In the genomic region with DNA sequence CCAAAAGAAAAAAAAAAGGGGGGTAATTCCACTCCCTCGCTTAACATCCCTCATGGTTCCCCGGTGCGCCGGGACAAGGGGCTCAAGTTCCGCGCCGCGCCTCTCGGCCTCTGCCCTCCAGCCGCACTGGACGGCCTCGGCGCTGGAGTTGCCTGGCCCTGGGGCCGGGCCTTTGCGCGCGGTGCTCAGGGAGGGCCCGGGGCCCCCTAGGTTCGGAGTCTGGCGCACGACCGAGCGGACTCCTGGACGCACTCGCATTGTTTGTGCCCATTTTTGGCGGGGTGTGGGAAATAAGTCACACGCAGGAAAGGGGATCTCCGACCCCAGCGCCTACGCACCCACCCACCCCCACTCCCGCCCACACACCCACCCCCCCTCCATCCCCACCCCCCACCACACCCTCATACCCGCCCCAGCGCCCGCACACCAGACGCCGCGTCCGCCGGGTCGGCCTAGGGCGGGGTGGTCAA, we compare ENCODE assay signal across 8 cellular contexts. TPM values are rescaled to one million over a fixed set of nuclear protein-coding genes. Genes with fewer than 3 reads are reported as not detected.
DNase-seq lines count a peak whose midpoint lies in the region; ATAC-seq, FAIRE-seq and TF ChIP-seq lines count a peak whose summit lies in the region.

No MANE protein-coding gene starts in this region.

- no peaks in the 10 kb centered on the region for H3K27me3 ChIP-seq in CD4-positive, alpha-beta memory T cell (ENCODE audit: insufficient read depth, low read length)
- no peaks in the 10 kb centered on the region for H3K27me3 ChIP-seq in effector memory CD4-positive, alpha-beta T cell (replicated peaks; ENCODE audit: control insufficient read depth, insufficient read depth, low read length, poor library complexity, severe bottlenecking)
- H3K27me3 ChIP-seq in aorta (ENCODE audit: control insufficient read depth in 1 of 2, insufficient read depth in 2 of 2, low read length in 1 of 2) = no peaks in the 10 kb centered on the region

- FAIRE-seq in GM19239 (lab: Jason Lieb, UNC) = no peak

- 0 to 1% methylated on average over 29 to 41 of the region's 41 CpGs for WGBS in aorta, 2 donors

- peak; percentile 27 for ATAC-seq in HG03342 (IDR thresholded peaks at IDR 0.05; ENCODE audit: unreplicated experiment)
- peak; percentile 46 to 60 (median 52) for ATAC-seq in T-cell (replicated peaks in 1 of 4)
- ATAC-seq in mucosa of descending colon = peak; percentile 69
- ATAC-seq in aorta (ENCODE audit: low FRiP score) = peak; percentile 78

- peaks cover 21 to 44% (median 33%) of the 10 kb centered on the region in 4 donors for H3K4me1 Mint-ChIP-seq in CD4-positive, alpha-beta memory T cell
- peaks cover 37 to 44% (median 41%) of the 10 kb centered on the region in 3 donors for H3K4me1 Mint-ChIP-seq in T-cell

- peak overlapping the region; percentile 93 to 100 (median 98) for H3K4me3 Mint-ChIP-seq in CD4-positive, alpha-beta memory T cell
- peak overlapping the region; percentile 92 to 97 (median 96) for H3K4me3 Mint-ChIP-seq in T-cell

- peak in 3 of 5 donors; percentile 37 to 74 (median 47) for DNase-seq in CD4-positive, alpha-beta memory T cell
- DNase-seq in GM19239 (ENCODE audit: insufficient read length, low spot score) (peak; percentile 48), T-cell (peak in 24 of 34 experiments; percentile 13 to 56 (median 34)), mucosa of descending colon (peak in 2 of 3 donors; percentile 48 to 71), aorta (peak in 1 of 2 donors; percentile 62), dedifferentiated amniotic fluid mesenchymal stem cell (ENCODE audit: extremely low spot score) (no peak)
- DNase-seq in effector memory CD4-positive, alpha-beta T cell = peak in 1 of 3 donors; percentile 31

- H3K36me3 ChIP-seq in CD4-positive, alpha-beta memory T cell (ENCODE audit: insufficient read depth, low read length) = peaks cover 67% of the 10 kb centered on the region
- H3K36me3 ChIP-seq in effector memory CD4-positive, alpha-beta T cell (ENCODE audit: control insufficient read depth, insufficient read depth, low read length) = peaks cover 62% of the 10 kb centered on the region
- H3K36me3 ChIP-seq in mucosa of descending colon (ENCODE audit: low read depth) = peaks cover 20% of the 10 kb centered on the region
- peaks cover 0 to 7% of the 10 kb centered on the region in 2 donors for H3K36me3 ChIP-seq in aorta (ENCODE audit: control insufficient read depth in 1 of 2, insufficient read depth in 2 of 2, low read length in 1 of 2)

- H3K9me3 Mint-ChIP-seq in CD4-positive, alpha-beta memory T cell = no peaks in the 10 kb centered on the region
- H3K9me3 Mint-ChIP-seq in T-cell = no peaks in the 10 kb centered on the region

- peaks cover 34 to 63% of the 10 kb centered on the region in 2 donors for H3K36me3 Mint-ChIP-seq in CD4-positive, alpha-beta memory T cell
- peaks cover 44% of the 10 kb centered on the region for H3K36me3 Mint-ChIP-seq in T-cell

- TF ChIP-seq CTCF in mucosa of descending colon (IDR thresholded peaks at IDR 0.05) = no peak

- H3K27me3 Mint-ChIP-seq in CD4-positive, alpha-beta memory T cell = no peaks in the 10 kb centered on the region
- H3K27me3 Mint-ChIP-seq in T-cell = no peaks in the 10 kb centered on the region

- CTCF ChIA-PET in CD4-positive, alpha-beta memory T cell (lab: Charles Lee; ENCODE audit: partially characterized antibody) = interaction anchor here (1.0 to 1.7 kb wide), 4 partner anchors 9 to 23 kb away, joined by 4 to 9 read pairs (median 5); a partner anchor contains a TSS
- CTCF ChIA-PET in T-cell (lab: Charles Lee) = interaction anchor here (0.6 to 1.7 kb wide), 9 partner anchors 9 to 1109 kb away, joined by 3 to 10 read pairs (median 5); no protein-coding TSS in a partner anchor

- H3K27ac Mint-ChIP-seq in CD4-positive, alpha-beta memory T cell = peak overlapping the region in 6 of 7 donors; percentile 93 to 99 (median 96)
- peak overlapping the region in 1 of 2 donors; percentile 98 for H3K27ac Mint-ChIP-seq in T-cell

- peaks cover 33% of the 10 kb centered on the region for H3K4me1 ChIP-seq in CD4-positive, alpha-beta memory T cell (ENCODE audit: insufficient read depth, low read length)
- peaks cover 18% of the 10 kb centered on the region for H3K4me1 ChIP-seq in effector memory CD4-positive, alpha-beta T cell (ENCODE audit: control insufficient read depth, insufficient read depth, low read length, poor library complexity, severe bottlenecking)
- H3K4me1 ChIP-seq in mucosa of descending colon (ENCODE audit: low read depth) (peaks cover 19% of the 10 kb centered on the region), aorta (ENCODE audit: control insufficient read depth in 1 of 2, insufficient read depth in 2 of 2, low read length in 2 of 2) (peaks cover 0 to 3% of the 10 kb centered on the region in 2 donors)

- H3K27ac ChIP-seq in CD4-positive, alpha-beta memory T cell (ENCODE audit: low read depth, low read length) = peak overlapping the region; percentile 88
- H3K27ac ChIP-seq in effector memory CD4-positive, alpha-beta T cell (ENCODE audit: insufficient read depth, low read length, poor library complexity, severe bottlenecking) = peak overlapping the region; percentile 93
- H3K27ac ChIP-seq in aorta (ENCODE audit: low read depth in 1 of 2, low read length in 2 of 2) = peak overlapping the region in 1 of 2 donors; percentile 55

- H3K9me3 ChIP-seq in CD4-positive, alpha-beta memory T cell (ENCODE audit: control insufficient read depth in 1 of 2, low read length in 2 of 2) = no peaks in the 10 kb centered on the region
- H3K9me3 ChIP-seq in effector memory CD4-positive, alpha-beta T cell (ENCODE audit: control insufficient read depth, low read length) = no peaks in the 10 kb centered on the region
- H3K9me3 ChIP-seq in mucosa of descending colon = no peaks in the 10 kb centered on the region
- no peaks in the 10 kb centered on the region for H3K9me3 ChIP-seq in aorta (ENCODE audit: control insufficient read depth, low read length)

- peak overlapping the region; percentile 80 to 99 for H3K4me3 ChIP-seq in CD4-positive, alpha-beta memory T cell (ENCODE audit: low read length in 2 of 2)
- peak overlapping the region; percentile 100 for H3K4me3 ChIP-seq in effector memory CD4-positive, alpha-beta T cell (ENCODE audit: insufficient read depth, low read depth, low read length, poor library complexity, severe bottlenecking)
- H3K4me3 ChIP-seq in mucosa of descending colon = peak overlapping the region; percentile 95
- H3K4me3 ChIP-seq in aorta (ENCODE audit: low read length in 2 of 2) = peak overlapping the region; percentile 85 to 93

- intact Hi-C loops in CD4-positive, alpha-beta memory T cell (cut with micrococcal nuclease) = no loop called here
- intact Hi-C loops in mucosa of descending colon (cut with DNase I, micrococcal nuclease) = no loop called here
- intact Hi-C loops in aorta (cut with DNase I) = loop anchor here in 1 of 2 donors (10.0 kb wide), 1 partner anchor 667 kb away; no protein-coding TSS in a partner anchor

- POLR2A ChIA-PET in CD4-positive, alpha-beta memory T cell (lab: Charles Lee; ENCODE audit: partially characterized antibody) = interaction anchor here (0.7 to 18.1 kb wide), 10 partner anchors 8 to 678 kb away, joined by 3 to 437 read pairs (median 6); a partner anchor contains a TSS
- POLR2A ChIA-PET in T-cell (lab: Charles Lee) = interaction anchor here (0.6 to 1.1 kb wide), 2 partner anchors 23 to 112 kb away, joined by 5 to 7 read pairs; no protein-coding TSS in a partner anchor

RNA-seq across cellular contexts. Expression of a gene that starts 0.4 kb away (rescaled TPM):
- 10 to 100 TPM; 40.2 to 42.8 TPM for total RNA-seq in CD4-positive, alpha-beta memory T cell
- 10 to 100 TPM in 1 of 2 donors, 1 to 10 TPM in 1; 8.1 to 16.0 TPM for polyA plus RNA-seq in CD4-positive, alpha-beta memory T cell
- total RNA-seq in T-cell = 10 to 100 TPM; 25.9 to 44.8 (median 40.7) TPM
- 10 to 100 TPM; 19.8 to 33.6 (median 21.3) TPM for total RNA-seq in mucosa of descending colon
- 10 to 100 TPM; 18.6 to 37.0 TPM for total RNA-seq in aorta
- polyA plus RNA-seq in aorta = 10 to 100 TPM; 10.8 to 30.3 TPM

RNA-seq across cellular contexts. Expression of a gene that starts 0.5 kb away (rescaled TPM):
- total RNA-seq in CD4-positive, alpha-beta memory T cell = 1,000 to 10,000 TPM; 2,104 to 2,268 TPM
- 1,000 to 10,000 TPM in 1 of 2 donors, 100 to 1,000 TPM in 1; 794 to 1,144 TPM for polyA plus RNA-seq in CD4-positive, alpha-beta memory T cell
- total RNA-seq in T-cell (1,000 to 10,000 TPM; 2,623 to 2,692 (median 2,659) TPM), mucosa of descending colon (1,000 to 10,000 TPM; 1,420 to 1,482 (median 1,457) TPM), aorta (1,000 to 10,000 TPM; 1,304 to 1,328 TPM)
- 1,000 to 10,000 TPM; 2,763 to 3,584 TPM for polyA plus RNA-seq in aorta

RNA-seq across cellular contexts. Expression of a gene that starts 8.7 kb away (rescaled TPM):
- total RNA-seq in CD4-positive, alpha-beta memory T cell = 10 to 100 TPM; 54.3 to 61.1 TPM
- 100 to 1,000 TPM; 105 to 114 TPM for polyA plus RNA-seq in CD4-positive, alpha-beta memory T cell
- total RNA-seq in T-cell = 10 to 100 TPM; 33.0 to 58.7 (median 58.3) TPM
- 10 to 100 TPM; 45.4 to 63.0 (median 52.2) TPM for total RNA-seq in mucosa of descending colon
- 10 to 100 TPM; 29.2 to 41.2 TPM for total RNA-seq in aorta
- polyA plus RNA-seq in aorta = 10 to 100 TPM; 79.5 to 85.4 TPM

RNA-seq across cellular contexts. Expression of a gene that starts 8.8 kb away (rescaled TPM):
- total RNA-seq in CD4-positive, alpha-beta memory T cell = 10 to 100 TPM; 19.5 to 19.8 TPM
- polyA plus RNA-seq in CD4-positive, alpha-beta memory T cell = 10 to 100 TPM; 29.7 to 46.7 TPM
- total RNA-seq in T-cell = 10 to 100 TPM; 17.0 to 25.3 (median 24.9) TPM
- total RNA-seq in mucosa of descending colon = 10 to 100 TPM in 2 of 3 donors, 1 to 10 TPM in 1; 8.7 to 15.0 (median 11.4) TPM
- total RNA-seq in aorta = 1 to 10 TPM; 9.2 to 9.9 TPM
- polyA plus RNA-seq in aorta = 10 to 100 TPM; 26.6 to 29.2 TPM

RNA-seq across cellular contexts. Expression of a gene that starts 11.6 kb away (rescaled TPM):
- 10 to 100 TPM; 28.6 to 28.9 TPM for total RNA-seq in CD4-positive, alpha-beta memory T cell
- polyA plus RNA-seq in CD4-positive, alpha-beta memory T cell = 10 to 100 TPM in 1 of 2 donors, 1 to 10 TPM in 1; 2.3 to 13.4 TPM
- total RNA-seq in T-cell (10 to 100 TPM; 18.5 to 35.0 (median 31.1) TPM), mucosa of descending colon (10 to 100 TPM; 23.7 to 24.7 (median 24.0) TPM), aorta (10 to 100 TPM; 13.3 to 16.3 TPM)
- polyA plus RNA-seq in aorta = 10 to 100 TPM; 15.7 to 23.6 TPM

Comparison
In these comparisons a context has a peak if more than half of its experiments do, and no peak if none do; other contexts are left out.
1. ATAC-seq: peak in every context shown above with its lines; median percentile 78 in aorta; 69 in mucosa of descending colon; 52 in T-cell; 27 in HG03342.